10 cellular contexts compared by ENCODE assay signal in genomic region chr22:30312053-30312452, GRCh38. TPM values are rescaled to one million over a fixed set of nuclear protein-coding genes. Genes with fewer than 3 reads are reported as not detected.
A peak's percentile ranks its signal among the peaks of the same experiment; 100 is the strongest.
DNase-seq lines count a peak whose midpoint lies in the region; ATAC-seq and TF ChIP-seq lines count a peak whose summit lies in the region.
"Had no signal": no experiment of that assay in that cellular context is flagged by ENCODE, and none has a peak within 500 bp of the region (broad histone marks: within the 10 kb centered on the region; RNA-seq: fewer than 3 reads in every experiment).

No MANE protein-coding gene starts in this region.

- peaks cover 75% of the 10 kb centered on the region for H3K4me1 ChIP-seq in mucosa of descending colon (ENCODE audit: low read depth)

- H3K4me3 ChIP-seq in astrocyte of the spinal cord (ENCODE audit: low read depth, low read length) (no peak overlapping the region), mucosa of descending colon (no peak overlapping the region)

- TF ChIP-seq CTCF in astrocyte of the spinal cord (IDR thresholded peaks at IDR 0.05; ENCODE audit: low read depth, low read length) (no peak), mucosa of descending colon (IDR thresholded peaks at IDR 0.05) (no peak)

- no peaks in the 10 kb centered on the region for H3K36me3 ChIP-seq in mucosa of descending colon (ENCODE audit: low read depth)

- H3K9me3 ChIP-seq in mucosa of descending colon, result no peaks in the 10 kb centered on the region

- ATAC-seq in mucosa of descending colon, result peak; percentile 1

- peak; percentile 46 for DNase-seq in stimulated activated CD4-positive, alpha-beta T cell treated with anti-CD3 and anti-CD28 coated beads, Interleukin-15, amount 100 ng/mL, for 24 hours
- DNase-seq in stimulated activated CD4-positive, alpha-beta T cell treated with anti-CD3 and anti-CD28 coated beads, Interleukin-4, amount 100 ng/mL, for 24 hours, result no peak
- DNase-seq in astrocyte of the spinal cord (ENCODE audit: low read depth, low spot score) (peak; percentile 79), mucosa of descending colon (no peak), NCI-H82 treated with DMSO at 0.1 percent for 48 hours (lab: John Stamatoyannopoulos, UW; ENCODE audit: unreplicated experiment) (no peak), foreskin melanocyte (no peak), HEK293T (ENCODE audit: extremely low spot score) (no peak), mesenteric fat pad (ENCODE audit: low spot score) (no peak)
- DNase-seq: effector CD8-positive, alpha-beta T cell; SHP77 had no signal

- intact Hi-C loops in mucosa of descending colon (cut with DNase I, micrococcal nuclease), result no loop called here

- in situ Hi-C loops in astrocyte of the spinal cord (cut with HindIII; ENCODE audit: low sequenced_read_pairs), result no loop called here

- POLR2A ChIA-PET in HEK293T (lab: Yijun Ruan, JAX), result no interaction called here

- CTCF ChIA-PET in HEK293T (lab: Yijun Ruan, JAX), result interaction anchor here (1.0 kb wide), 1 partner anchor 9 kb away, joined by 3 read pairs; no protein-coding TSS in a partner anchor

TF ChIP-seq in HEK293T, 16 proteins besides CTCF, POLR2A, EP300 and RAD21:
- TF ChIP-seq HDGF (IDR thresholded peaks at IDR 0.05; ENCODE audit: borderline replicate concordance), result no peak
- no peak for TF ChIP-seq NFRKB (IDR thresholded peaks at IDR 0.05)
- TF ChIP-seq L3MBTL2 (conservative IDR thresholded peaks at IDR 0.05), result no peak
- no peak for TF ChIP-seq BHLHE40 (IDR thresholded peaks at IDR 0.05; ENCODE audit: borderline replicate concordance)
- TF ChIP-seq LEF1 (IDR thresholded peaks at IDR 0.05; ENCODE audit: borderline replicate concordance), result no peak
- TF ChIP-seq ARNT (IDR thresholded peaks at IDR 0.05), result no peak

RNA-seq across cellular contexts. Expression of gene TBC1D10A, which starts 14.7 kb away (rescaled TPM):
- 10 to 100 TPM; 29.7 to 41.4 (median 32.2) TPM for total RNA-seq in mucosa of descending colon
- 25.8 TPM for total RNA-seq in mesenteric fat pad

RNA-seq across cellular contexts. Expression of gene CASTOR1, which starts 22.7 kb away (rescaled TPM):
- total RNA-seq in mucosa of descending colon (1 to 10 TPM; 6.1 to 8.4 (median 7.6) TPM), mesenteric fat pad (11.6 TPM)

RNA-seq across cellular contexts. Expression of gene SF3A1, which starts 44.6 kb away (rescaled TPM):
- 100 to 1,000 TPM; 133 to 152 (median 151) TPM for total RNA-seq in mucosa of descending colon
- 119 TPM for total RNA-seq in mesenteric fat pad

RNA-seq across cellular contexts. Expression of gene CCDC157, which starts 44.8 kb away (rescaled TPM):
- total RNA-seq in mucosa of descending colon, result 1 to 10 TPM; 1.6 to 2.2 (median 1.8) TPM
- total RNA-seq in mesenteric fat pad, result 0.77 TPM

RNA-seq across cellular contexts. Expression of gene OSM, which starts 45.4 kb away (rescaled TPM):
- 1 to 10 TPM in 1 of 3 donors, under 1 TPM in 1, not detected in 1; 0.41 to 1.0 TPM for total RNA-seq in mucosa of descending colon
- 8.0 TPM for total RNA-seq in mesenteric fat pad

Comparison
In these comparisons a context has a peak if more than half of its experiments do, and no peak if none do; other contexts are left out.
1. DNase-seq: peak in stimulated activated CD4-positive, alpha-beta T cell treated with anti-CD3 and anti-CD28 coated beads, Interleukin-15, amount 100 ng/mL, for 24 hours (single experiment) and astrocyte of the spinal cord (single experiment); none in stimulated activated CD4-positive, alpha-beta T cell treated with anti-CD3 and anti-CD28 coated beads, Interleukin-4, amount 100 ng/mL, for 24 hours (single experiment), mucosa of descending colon (0 of 3), NCI-H82 treated with DMSO at 0.1 percent for 48 hours (single experiment), foreskin melanocyte (single experiment), HEK293T (single experiment) and mesenteric fat pad (single experiment).